25 cellular contexts compared by ENCODE assay signal in genomic region chr7:100975391-100975821, GRCh38. TPM values are rescaled to one million over a fixed set of nuclear protein-coding genes. Genes with fewer than 3 reads are reported as not detected.
"Had no signal": no experiment of that assay in that cellular context is flagged by ENCODE, and none has a peak within 500 bp of the region (broad histone marks: within the 10 kb centered on the region; RNA-seq: fewer than 3 reads in every experiment).

No MANE protein-coding gene starts in this region.

- FAIRE-seq: frontal cortex, TTC549 had no signal

- H3K4me1 ChIP-seq: lower lobe of right lung, neural progenitor cell, spleen, upper lobe of right lung had no signal

- H3K27me3 ChIP-seq: neural progenitor cell, ovary, upper lobe of right lung had no signal

- H3K4me2 ChIP-seq: neural progenitor cell had no signal

- H3K27ac ChIP-seq: lower lobe of right lung, neural progenitor cell, ovary, spleen, upper lobe of right lung had no signal

- H3K9me3 ChIP-seq: lower lobe of right lung, ovary, upper lobe of right lung had no signal

- H2AFZ ChIP-seq: neural progenitor cell had no signal

- H3K4me3 ChIP-seq: lower lobe of right lung, neural progenitor cell, ovary, spleen, upper lobe of right lung had no signal

- H3K9ac ChIP-seq: neural progenitor cell had no signal

- H3K36me3 ChIP-seq: lower lobe of right lung, neural progenitor cell, ovary, spleen, upper lobe of right lung had no signal

- DNase-seq: activated CD4-positive, alpha-beta T cell treated with anti-CD3 and anti-CD28 coated beads for 48 hours; activated CD8-positive, alpha-beta memory T cell treated with anti-CD3 and anti-CD28 coated beads for 24 hours; activated naive CD4-positive, alpha-beta T cell; activated naive CD8-positive, alpha-beta T cell treated with anti-CD3 and anti-CD28 coated beads, Interleukin-2, amount 10 ng/mL, durations not matched to agents 7 days and 5 days; anterior cingulate cortex; endodermal cell; head of caudate nucleus; immature natural killer cell; lower lobe of right lung; naive B cell; ovary; spleen; stimulated activated CD4-positive, alpha-beta T cell treated with anti-CD3 and anti-CD28 coated beads, Interleukin-1b, Interleukin-23, amount 100 ng/mL, for 48 hours; stimulated activated naive CD8-positive, alpha-beta T cell treated with anti-CD3 and anti-CD28 coated beads, Interleukin-15, amount 100 ng/mL, for 72 hours; upper lobe of right lung had no signal

- ATAC-seq: lower lobe of right lung; sciatic nerve; stimulated activated naive CD8-positive, alpha-beta T cell treated with anti-CD3 and anti-CD28 coated beads, Interleukin-15, amount 100 ng/mL, for 72 hours; upper lobe of right lung; WTC11 had no signal

RNA-seq across cellular contexts. Expression of gene MUC12, which starts 6.0 kb away (rescaled TPM):
- total RNA-seq: activated naive CD8-positive, alpha-beta T cell treated with anti-CD3 and anti-CD28 coated beads, Interleukin-2, amount 10 ng/mL, durations not matched to agents 7 days and 5 days; dermis microvascular lymphatic vessel endothelial cell; sciatic nerve; temporal lobe; upper lobe of right lung had no signal

RNA-seq across cellular contexts. Expression of gene MUC3A, which starts 26.1 kb away (rescaled TPM):
- total RNA-seq: activated naive CD8-positive, alpha-beta T cell treated with anti-CD3 and anti-CD28 coated beads, Interleukin-2, amount 10 ng/mL, durations not matched to agents 7 days and 5 days; activated T-helper 1 cell treated with anti-CD3 and anti-CD28 coated beads, Interleukin-12 subunit alpha, Interleukin-12 subunit beta, Interleukin-2, Interleukin-4 antibody, amounts not matched to agents 30 ng/mL and 10 ng/mL and 1 ng/mL, durations not matched to agents 14 hours and 24 hours and 36 hours; dermis microvascular lymphatic vessel endothelial cell; epithelial cell of proximal tubule; T-helper 2 cell treated with Interferon-gamma antibody and Interleukin-4, amounts not matched to agents 100 ng/mL and 5 ng/mL, for 36 hours had no signal
- polyA plus RNA-seq: immature natural killer cell had no signal

RNA-seq across cellular contexts. Expression of gene MUC17, which starts 44.5 kb away (rescaled TPM):
- total RNA-seq: activated naive CD8-positive, alpha-beta T cell treated with anti-CD3 and anti-CD28 coated beads, Interleukin-2, amount 10 ng/mL, durations not matched to agents 7 days and 5 days; activated T-helper 1 cell treated with anti-CD3 and anti-CD28 coated beads, Interleukin-12 subunit alpha, Interleukin-12 subunit beta, Interleukin-2, Interleukin-4 antibody, amounts not matched to agents 30 ng/mL and 10 ng/mL and 1 ng/mL, durations not matched to agents 14 hours and 24 hours and 36 hours; dermis microvascular lymphatic vessel endothelial cell; endodermal cell; epithelial cell of proximal tubule; frontal cortex; lower lobe of right lung; sciatic nerve; spleen; T-helper 2 cell treated with Interferon-gamma antibody and Interleukin-4, amounts not matched to agents 100 ng/mL and 5 ng/mL, for 36 hours; temporal lobe; upper lobe of right lung; WTC11 had no signal
- polyA plus RNA-seq: immature natural killer cell, ovary, spleen had no signal
